2 cellular contexts compared by ENCODE assay signal in the genomic region with DNA sequence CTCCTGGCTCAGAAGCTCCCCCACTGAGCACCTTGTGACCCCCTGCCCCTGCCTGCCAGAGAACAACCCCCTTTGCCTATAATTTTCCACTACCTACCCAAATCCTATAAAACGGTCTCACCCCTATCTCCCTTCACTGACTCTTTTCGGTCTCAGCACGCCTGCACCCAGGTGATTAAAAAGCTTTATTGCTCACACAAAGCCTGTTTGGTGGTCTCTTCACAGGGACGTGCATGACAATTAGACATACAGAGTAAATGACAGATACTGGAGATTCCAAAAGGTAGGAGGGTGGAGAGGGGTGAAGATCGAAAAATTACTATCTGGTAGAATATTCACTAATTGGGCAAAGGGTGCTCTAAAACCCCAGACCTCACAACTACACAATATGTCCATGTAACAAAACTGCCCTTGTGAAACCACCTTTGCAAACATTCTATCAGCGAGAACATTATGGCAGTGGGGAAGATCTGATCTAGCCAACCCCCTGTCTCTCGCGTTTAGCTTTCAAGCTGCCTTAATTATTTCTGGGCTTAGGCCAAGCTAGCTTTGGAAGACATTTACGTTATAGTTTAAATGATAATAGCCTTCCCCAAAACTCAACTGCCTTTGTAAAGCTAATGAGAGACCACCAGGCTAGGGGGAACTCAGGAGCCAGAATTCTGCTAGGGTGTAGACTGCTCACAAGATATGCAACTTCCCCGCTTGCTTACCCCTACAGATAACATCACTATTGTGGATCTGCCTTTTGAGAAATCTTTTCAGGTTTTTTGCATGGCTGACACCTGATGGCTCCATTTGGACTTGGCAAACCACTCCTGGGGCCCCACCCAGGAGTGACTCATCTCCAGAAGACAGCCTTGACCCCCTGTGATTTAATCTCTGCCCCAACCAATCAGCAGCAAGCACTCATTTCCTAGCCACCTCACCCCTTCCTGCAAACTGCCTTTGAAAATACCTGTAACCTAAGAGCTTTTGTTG.
A peak's percentile ranks its signal among the peaks of the same experiment; 100 is the strongest.
TF ChIP-seq lines count a peak whose summit lies in the region.

No MANE protein-coding gene starts in this region.

TF ChIP-seq in HCT116, 20 proteins besides CTCF, POLR2A, EP300 and RAD21 (continued from another document):
- TF ChIP-seq EZH2phosphoT487 (IDR thresholded peaks at IDR 0.05; ENCODE audit: borderline replicate concordance) (no peak), SP1 (IDR thresholded peaks at IDR 0.05; ENCODE audit: low read depth) (no peak), CBX3 (IDR thresholded peaks at IDR 0.05; ENCODE audit: low read depth) (no peak), ELF1 (IDR thresholded peaks at IDR 0.05; ENCODE audit: borderline replicate concordance, low read depth) (no peak), EZH2 (IDR thresholded peaks at IDR 0.05) (no peak), SIN3A (IDR thresholded peaks at IDR 0.05; ENCODE audit: low read depth) (no peak), YY1 (IDR thresholded peaks at IDR 0.05; ENCODE audit: extremely low read depth, insufficient replicate concordance, low read depth, low read length) (no peak), POLR2AphosphoS5 (IDR thresholded peaks at IDR 0.05; ENCODE audit: low read depth, low read length) (no peak), FOSL1 (IDR thresholded peaks at IDR 0.05; ENCODE audit: low read depth) (no peak), CEBPB (IDR thresholded peaks at IDR 0.05; ENCODE audit: low read depth) (no peak), EGR1 (IDR thresholded peaks at IDR 0.05; ENCODE audit: low read depth) (no peak)
- TF ChIP-seq, protein P1, sequence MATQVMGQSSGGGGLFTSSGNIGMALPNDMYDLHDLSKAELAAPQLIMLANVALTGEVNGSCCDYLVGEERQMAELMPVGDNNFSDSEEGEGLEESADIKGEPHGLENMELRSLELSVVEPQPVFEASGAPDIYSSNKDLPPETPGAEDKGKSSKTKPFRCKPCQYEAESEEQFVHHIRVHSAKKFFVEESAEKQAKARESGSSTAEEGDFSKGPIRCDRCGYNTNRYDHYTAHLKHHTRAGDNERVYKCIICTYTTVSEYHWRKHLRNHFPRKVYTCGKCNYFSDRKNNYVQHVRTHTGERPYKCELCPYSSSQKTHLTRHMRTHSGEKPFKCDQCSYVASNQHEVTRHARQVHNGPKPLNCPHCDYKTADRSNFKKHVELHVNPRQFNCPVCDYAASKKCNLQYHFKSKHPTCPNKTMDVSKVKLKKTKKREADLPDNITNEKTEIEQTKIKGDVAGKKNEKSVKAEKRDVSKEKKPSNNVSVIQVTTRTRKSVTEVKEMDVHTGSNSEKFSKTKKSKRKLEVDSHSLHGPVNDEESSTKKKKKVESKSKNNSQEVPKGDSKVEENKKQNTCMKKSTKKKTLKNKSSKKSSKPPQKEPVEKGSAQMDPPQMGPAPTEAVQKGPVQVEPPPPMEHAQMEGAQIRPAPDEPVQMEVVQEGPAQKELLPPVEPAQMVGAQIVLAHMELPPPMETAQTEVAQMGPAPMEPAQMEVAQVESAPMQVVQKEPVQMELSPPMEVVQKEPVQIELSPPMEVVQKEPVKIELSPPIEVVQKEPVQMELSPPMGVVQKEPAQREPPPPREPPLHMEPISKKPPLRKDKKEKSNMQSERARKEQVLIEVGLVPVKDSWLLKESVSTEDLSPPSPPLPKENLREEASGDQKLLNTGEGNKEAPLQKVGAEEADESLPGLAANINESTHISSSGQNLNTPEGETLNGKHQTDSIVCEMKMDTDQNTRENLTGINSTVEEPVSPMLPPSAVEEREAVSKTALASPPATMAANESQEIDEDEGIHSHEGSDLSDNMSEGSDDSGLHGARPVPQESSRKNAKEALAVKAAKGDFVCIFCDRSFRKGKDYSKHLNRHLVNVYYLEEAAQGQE (IDR thresholded peaks at IDR 0.05; ENCODE audit: low read depth) = no peak
- TF ChIP-seq, protein P2, sequence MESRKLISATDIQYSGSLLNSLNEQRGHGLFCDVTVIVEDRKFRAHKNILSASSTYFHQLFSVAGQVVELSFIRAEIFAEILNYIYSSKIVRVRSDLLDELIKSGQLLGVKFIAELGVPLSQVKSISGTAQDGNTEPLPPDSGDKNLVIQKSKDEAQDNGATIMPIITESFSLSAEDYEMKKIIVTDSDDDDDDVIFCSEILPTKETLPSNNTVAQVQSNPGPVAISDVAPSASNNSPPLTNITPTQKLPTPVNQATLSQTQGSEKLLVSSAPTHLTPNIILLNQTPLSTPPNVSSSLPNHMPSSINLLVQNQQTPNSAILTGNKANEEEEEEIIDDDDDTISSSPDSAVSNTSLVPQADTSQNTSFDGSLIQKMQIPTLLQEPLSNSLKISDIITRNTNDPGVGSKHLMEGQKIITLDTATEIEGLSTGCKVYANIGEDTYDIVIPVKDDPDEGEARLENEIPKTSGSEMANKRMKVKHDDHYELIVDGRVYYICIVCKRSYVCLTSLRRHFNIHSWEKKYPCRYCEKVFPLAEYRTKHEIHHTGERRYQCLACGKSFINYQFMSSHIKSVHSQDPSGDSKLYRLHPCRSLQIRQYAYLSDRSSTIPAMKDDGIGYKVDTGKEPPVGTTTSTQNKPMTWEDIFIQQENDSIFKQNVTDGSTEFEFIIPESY (IDR thresholded peaks at IDR 0.05; ENCODE audit: extremely low read depth, insufficient replicate concordance, low read length) = no peak
- TF ChIP-seq, protein P3, sequence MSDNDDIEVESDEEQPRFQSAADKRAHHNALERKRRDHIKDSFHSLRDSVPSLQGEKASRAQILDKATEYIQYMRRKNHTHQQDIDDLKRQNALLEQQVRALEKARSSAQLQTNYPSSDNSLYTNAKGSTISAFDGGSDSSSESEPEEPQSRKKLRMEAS (IDR thresholded peaks at IDR 0.05) = no peak

TF ChIP-seq in WTC11, 78 proteins besides CTCF, POLR2A, EP300 and RAD21 (continued from another document):
- TF ChIP-seq, protein P4, sequence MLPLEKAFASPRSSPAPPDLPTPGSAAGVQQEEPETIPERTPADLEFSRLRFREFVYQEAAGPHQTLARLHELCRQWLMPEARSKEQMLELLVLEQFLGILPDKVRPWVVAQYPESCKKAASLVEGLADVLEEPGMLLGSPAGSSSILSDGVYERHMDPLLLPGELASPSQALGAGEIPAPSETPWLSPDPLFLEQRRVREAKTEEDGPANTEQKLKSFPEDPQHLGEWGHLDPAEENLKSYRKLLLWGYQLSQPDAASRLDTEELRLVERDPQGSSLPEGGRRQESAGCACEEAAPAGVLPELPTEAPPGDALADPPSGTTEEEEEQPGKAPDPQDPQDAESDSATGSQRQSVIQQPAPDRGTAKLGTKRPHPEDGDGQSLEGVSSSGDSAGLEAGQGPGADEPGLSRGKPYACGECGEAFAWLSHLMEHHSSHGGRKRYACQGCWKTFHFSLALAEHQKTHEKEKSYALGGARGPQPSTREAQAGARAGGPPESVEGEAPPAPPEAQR (CRISPR knock-in tag; IDR thresholded peaks at IDR 0.05) = peak; percentile 61; the same call in 1 of the 2 replicates
- TF ChIP-seq CREB1 (CRISPR knock-in tag; IDR thresholded peaks at IDR 0.05) (no peak), MXD4 (CRISPR knock-in tag; IDR thresholded peaks at IDR 0.05; ENCODE audit: borderline replicate concordance) (no peak), ZNF396 (CRISPR knock-in tag; IDR thresholded peaks at IDR 0.05; ENCODE audit: borderline replicate concordance) (peak; percentile 50; the same call in 1 of the 2 replicates), GRHL2 (CRISPR knock-in tag; IDR thresholded peaks at IDR 0.05; ENCODE audit: insufficient replicate concordance, severe bottlenecking) (no peak), OVOL2 (CRISPR knock-in tag; IDR thresholded peaks at IDR 0.05; ENCODE audit: borderline replicate concordance) (no peak), SMAD3 (CRISPR knock-in tag; IDR thresholded peaks at IDR 0.05; ENCODE audit: borderline replicate concordance) (no peak), TEAD1 (CRISPR knock-in tag; IDR thresholded peaks at IDR 0.05) (no peak), ESRRA (CRISPR knock-in tag; IDR thresholded peaks at IDR 0.05; ENCODE audit: borderline replicate concordance) (no peak), ZNF219 (CRISPR knock-in tag; IDR thresholded peaks at IDR 0.05; ENCODE audit: borderline replicate concordance) (no peak), ZNF423 (CRISPR knock-in tag; IDR thresholded peaks at IDR 0.05) (peak; percentile 33; the same call in 1 of the 2 replicates), TCF7 (CRISPR knock-in tag; IDR thresholded peaks at IDR 0.05; ENCODE audit: low read depth) (no peak), EMX1 (CRISPR knock-in tag; IDR thresholded peaks at IDR 0.05) (no peak), ZNF671 (CRISPR knock-in tag; IDR thresholded peaks at IDR 0.05) (no peak), GTF2I (CRISPR knock-in tag; conservative IDR thresholded peaks at IDR 0.05) (no peak), CBFB (CRISPR knock-in tag; IDR thresholded peaks at IDR 0.05; ENCODE audit: low read depth) (no peak), ATF1 (CRISPR knock-in tag; IDR thresholded peaks at IDR 0.05) (no peak), FOXJ3 (CRISPR knock-in tag; IDR thresholded peaks at IDR 0.05; ENCODE audit: borderline replicate concordance) (no peak), JAZF1 (CRISPR knock-in tag; IDR thresholded peaks at IDR 0.05) (no peak), TEAD4 (CRISPR knock-in tag; IDR thresholded peaks at IDR 0.05) (no peak), GABPB1 (CRISPR knock-in tag; IDR thresholded peaks at IDR 0.05) (no peak), SOX15 (CRISPR knock-in tag; IDR thresholded peaks at IDR 0.05) (no peak)
- TF ChIP-seq, protein P5, sequence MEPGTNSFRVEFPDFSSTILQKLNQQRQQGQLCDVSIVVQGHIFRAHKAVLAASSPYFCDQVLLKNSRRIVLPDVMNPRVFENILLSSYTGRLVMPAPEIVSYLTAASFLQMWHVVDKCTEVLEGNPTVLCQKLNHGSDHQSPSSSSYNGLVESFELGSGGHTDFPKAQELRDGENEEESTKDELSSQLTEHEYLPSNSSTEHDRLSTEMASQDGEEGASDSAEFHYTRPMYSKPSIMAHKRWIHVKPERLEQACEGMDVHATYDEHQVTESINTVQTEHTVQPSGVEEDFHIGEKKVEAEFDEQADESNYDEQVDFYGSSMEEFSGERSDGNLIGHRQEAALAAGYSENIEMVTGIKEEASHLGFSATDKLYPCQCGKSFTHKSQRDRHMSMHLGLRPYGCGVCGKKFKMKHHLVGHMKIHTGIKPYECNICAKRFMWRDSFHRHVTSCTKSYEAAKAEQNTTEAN (CRISPR knock-in tag; IDR thresholded peaks at IDR 0.05) = no peak
- TF ChIP-seq, protein P6, sequence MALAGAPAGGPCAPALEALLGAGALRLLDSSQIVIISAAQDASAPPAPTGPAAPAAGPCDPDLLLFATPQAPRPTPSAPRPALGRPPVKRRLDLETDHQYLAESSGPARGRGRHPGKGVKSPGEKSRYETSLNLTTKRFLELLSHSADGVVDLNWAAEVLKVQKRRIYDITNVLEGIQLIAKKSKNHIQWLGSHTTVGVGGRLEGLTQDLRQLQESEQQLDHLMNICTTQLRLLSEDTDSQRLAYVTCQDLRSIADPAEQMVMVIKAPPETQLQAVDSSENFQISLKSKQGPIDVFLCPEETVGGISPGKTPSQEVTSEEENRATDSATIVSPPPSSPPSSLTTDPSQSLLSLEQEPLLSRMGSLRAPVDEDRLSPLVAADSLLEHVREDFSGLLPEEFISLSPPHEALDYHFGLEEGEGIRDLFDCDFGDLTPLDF (CRISPR knock-in tag; IDR thresholded peaks at IDR 0.05) = no peak
- TF ChIP-seq, protein P7, sequence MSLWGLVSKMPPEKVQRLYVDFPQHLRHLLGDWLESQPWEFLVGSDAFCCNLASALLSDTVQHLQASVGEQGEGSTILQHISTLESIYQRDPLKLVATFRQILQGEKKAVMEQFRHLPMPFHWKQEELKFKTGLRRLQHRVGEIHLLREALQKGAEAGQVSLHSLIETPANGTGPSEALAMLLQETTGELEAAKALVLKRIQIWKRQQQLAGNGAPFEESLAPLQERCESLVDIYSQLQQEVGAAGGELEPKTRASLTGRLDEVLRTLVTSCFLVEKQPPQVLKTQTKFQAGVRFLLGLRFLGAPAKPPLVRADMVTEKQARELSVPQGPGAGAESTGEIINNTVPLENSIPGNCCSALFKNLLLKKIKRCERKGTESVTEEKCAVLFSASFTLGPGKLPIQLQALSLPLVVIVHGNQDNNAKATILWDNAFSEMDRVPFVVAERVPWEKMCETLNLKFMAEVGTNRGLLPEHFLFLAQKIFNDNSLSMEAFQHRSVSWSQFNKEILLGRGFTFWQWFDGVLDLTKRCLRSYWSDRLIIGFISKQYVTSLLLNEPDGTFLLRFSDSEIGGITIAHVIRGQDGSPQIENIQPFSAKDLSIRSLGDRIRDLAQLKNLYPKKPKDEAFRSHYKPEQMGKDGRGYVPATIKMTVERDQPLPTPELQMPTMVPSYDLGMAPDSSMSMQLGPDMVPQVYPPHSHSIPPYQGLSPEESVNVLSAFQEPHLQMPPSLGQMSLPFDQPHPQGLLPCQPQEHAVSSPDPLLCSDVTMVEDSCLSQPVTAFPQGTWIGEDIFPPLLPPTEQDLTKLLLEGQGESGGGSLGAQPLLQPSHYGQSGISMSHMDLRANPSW (CRISPR knock-in tag; conservative IDR thresholded peaks at IDR 0.05; ENCODE audit: low read depth) = no peak
- TF ChIP-seq, protein P8, sequence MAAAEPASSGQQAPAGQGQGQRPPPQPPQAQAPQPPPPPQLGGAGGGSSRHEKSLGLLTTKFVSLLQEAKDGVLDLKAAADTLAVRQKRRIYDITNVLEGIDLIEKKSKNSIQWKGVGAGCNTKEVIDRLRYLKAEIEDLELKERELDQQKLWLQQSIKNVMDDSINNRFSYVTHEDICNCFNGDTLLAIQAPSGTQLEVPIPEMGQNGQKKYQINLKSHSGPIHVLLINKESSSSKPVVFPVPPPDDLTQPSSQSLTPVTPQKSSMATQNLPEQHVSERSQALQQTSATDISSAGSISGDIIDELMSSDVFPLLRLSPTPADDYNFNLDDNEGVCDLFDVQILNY (CRISPR knock-in tag; IDR thresholded peaks at IDR 0.05) = no peak
- TF ChIP-seq, protein P9, sequence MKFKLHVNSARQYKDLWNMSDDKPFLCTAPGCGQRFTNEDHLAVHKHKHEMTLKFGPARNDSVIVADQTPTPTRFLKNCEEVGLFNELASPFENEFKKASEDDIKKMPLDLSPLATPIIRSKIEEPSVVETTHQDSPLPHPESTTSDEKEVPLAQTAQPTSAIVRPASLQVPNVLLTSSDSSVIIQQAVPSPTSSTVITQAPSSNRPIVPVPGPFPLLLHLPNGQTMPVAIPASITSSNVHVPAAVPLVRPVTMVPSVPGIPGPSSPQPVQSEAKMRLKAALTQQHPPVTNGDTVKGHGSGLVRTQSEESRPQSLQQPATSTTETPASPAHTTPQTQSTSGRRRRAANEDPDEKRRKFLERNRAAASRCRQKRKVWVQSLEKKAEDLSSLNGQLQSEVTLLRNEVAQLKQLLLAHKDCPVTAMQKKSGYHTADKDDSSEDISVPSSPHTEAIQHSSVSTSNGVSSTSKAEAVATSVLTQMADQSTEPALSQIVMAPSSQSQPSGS (CRISPR knock-in tag; IDR thresholded peaks at IDR 0.05; ENCODE audit: borderline replicate concordance, low read depth) = no peak
- TF ChIP-seq, protein P10, sequence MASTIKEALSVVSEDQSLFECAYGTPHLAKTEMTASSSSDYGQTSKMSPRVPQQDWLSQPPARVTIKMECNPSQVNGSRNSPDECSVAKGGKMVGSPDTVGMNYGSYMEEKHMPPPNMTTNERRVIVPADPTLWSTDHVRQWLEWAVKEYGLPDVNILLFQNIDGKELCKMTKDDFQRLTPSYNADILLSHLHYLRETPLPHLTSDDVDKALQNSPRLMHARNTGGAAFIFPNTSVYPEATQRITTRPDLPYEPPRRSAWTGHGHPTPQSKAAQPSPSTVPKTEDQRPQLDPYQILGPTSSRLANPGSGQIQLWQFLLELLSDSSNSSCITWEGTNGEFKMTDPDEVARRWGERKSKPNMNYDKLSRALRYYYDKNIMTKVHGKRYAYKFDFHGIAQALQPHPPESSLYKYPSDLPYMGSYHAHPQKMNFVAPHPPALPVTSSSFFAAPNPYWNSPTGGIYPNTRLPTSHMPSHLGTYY (CRISPR knock-in tag; IDR thresholded peaks at IDR 0.05) = 0 out of 2 replicates have a peak, but pooled peaks have one; percentile 40
- TF ChIP-seq, protein P11, sequence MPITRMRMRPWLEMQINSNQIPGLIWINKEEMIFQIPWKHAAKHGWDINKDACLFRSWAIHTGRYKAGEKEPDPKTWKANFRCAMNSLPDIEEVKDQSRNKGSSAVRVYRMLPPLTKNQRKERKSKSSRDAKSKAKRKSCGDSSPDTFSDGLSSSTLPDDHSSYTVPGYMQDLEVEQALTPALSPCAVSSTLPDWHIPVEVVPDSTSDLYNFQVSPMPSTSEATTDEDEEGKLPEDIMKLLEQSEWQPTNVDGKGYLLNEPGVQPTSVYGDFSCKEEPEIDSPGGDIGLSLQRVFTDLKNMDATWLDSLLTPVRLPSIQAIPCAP (CRISPR knock-in tag; IDR thresholded peaks at IDR 0.05) = no peak
